In genomic region chr13:36086117-36086516, GRCh38 we compare ENCODE assay signal across 30 cellular contexts. TPM values are rescaled to one million over a fixed set of nuclear protein-coding genes. Genes with fewer than 3 reads are reported as not detected.
A peak's percentile ranks its signal among the peaks of the same experiment; 100 is the strongest.
DNase-seq lines count a peak whose midpoint lies in the region; ATAC-seq and TF ChIP-seq lines count a peak whose summit lies in the region.
"Had no signal": no experiment of that assay in that cellular context is flagged by ENCODE, and none has a peak within 500 bp of the region (broad histone marks: within the 10 kb centered on the region; RNA-seq: fewer than 3 reads in every experiment).

No MANE protein-coding gene starts in this region.

- H3K4me2 ChIP-seq in neural progenitor cell: no peak overlapping the region

- TF ChIP-seq CTCF in WTC11 (IDR thresholded peaks at IDR 0.05): no peak
- peak; percentile 20 for TF ChIP-seq CTCF in neural progenitor cell (IDR thresholded peaks at IDR 0.05)

- no peaks in the 10 kb centered on the region for H4K20me1 ChIP-seq in neural progenitor cell (ENCODE audit: low read depth)

- H3K4me1 Mint-ChIP-seq in WTC11: peaks cover 35% of the 10 kb centered on the region
- H3K4me1 Mint-ChIP-seq in neural progenitor cell: peaks cover 14% of the 10 kb centered on the region
- H3K4me1 Mint-ChIP-seq: activated CD4-positive, alpha-beta T cell treated with anti-CD3 and anti-CD28 coated beads, Interleukin-2, amount 10 ng/mL, durations not matched to agents 24 days and 14 days; activated naive CD4-positive, alpha-beta T cell treated with anti-CD3 and anti-CD28 coated beads, Interleukin-2, amount 10 ng/mL, durations not matched to agents 7 days and 5 days; CD4-positive, alpha-beta memory T cell had no signal

- H3K9ac ChIP-seq in neural progenitor cell: no peak overlapping the region
- H3K9ac ChIP-seq: GM23248 had no signal

- peak; percentile 32 for DNase-seq in DMS153 (lab: John Stamatoyannopoulos, UW)
- DNase-seq in DMS153 treated with DMSO at 0.1 percent for 48 hours (lab: John Stamatoyannopoulos, UW; ENCODE audit: unreplicated experiment): no peak
- peak; percentile 90 to 93 for DNase-seq in NCI-H1930 (lab: John Stamatoyannopoulos, UW)
- DNase-seq in WTC11 (ENCODE audit: low spot score): peak; percentile 42
- DNase-seq in neural progenitor cell (ENCODE audit: low spot score): peak; percentile 24
- no peak for DNase-seq in AG20443 (ENCODE audit: low spot score)
- no peak for DNase-seq in NCI-H1092 treated with DMSO at 0.1 percent for 48 hours (lab: John Stamatoyannopoulos, UW)
- no peak for DNase-seq in NCI-H526 treated with DMSO at 0.1 percent for 48 hours (lab: John Stamatoyannopoulos, UW)
- DNase-seq: activated CD4-positive, alpha-beta T cell treated with anti-CD3 and anti-CD28 coated beads, Interleukin-2, amount 10 ng/mL, durations not matched to agents 24 days and 14 days; activated naive CD4-positive, alpha-beta T cell treated with anti-CD3 and anti-CD28 coated beads, Interleukin-2, amount 10 ng/mL, durations not matched to agents 7 days and 5 days; activated T-cell treated with anti-CD3 and anti-CD28 coated beads, Interleukin-2, amount 50 U/mL, for 72 hours; amniotic stem cell; CD4-positive, alpha-beta memory T cell; cortex of kidney; gastrocnemius medialis; GF-D8; GM23248; hypothalamus; islet precursor cell; MG63; NCI-H1694; NCI-H2227 treated with DMSO at 0.1 percent for 48 hours; T-helper 2 cell had no signal

- H3K27ac Mint-ChIP-seq in WTC11 (peak overlapping the region; percentile 52; the same call in 1 of the 2 replicates), neural progenitor cell (no peak overlapping the region)
- H3K27ac Mint-ChIP-seq: activated CD4-positive, alpha-beta T cell treated with anti-CD3 and anti-CD28 coated beads, Interleukin-2, amount 10 ng/mL, durations not matched to agents 24 days and 14 days; activated naive CD4-positive, alpha-beta T cell treated with anti-CD3 and anti-CD28 coated beads, Interleukin-2, amount 10 ng/mL, durations not matched to agents 7 days and 5 days; activated T-cell treated with anti-CD3 and anti-CD28 coated beads, Interleukin-2, amount 50 U/mL, for 72 hours; CD4-positive, alpha-beta memory T cell; type B pancreatic cell had no signal

- H2AFZ ChIP-seq in neural progenitor cell (replicated peaks): no peak overlapping the region
- H2AFZ ChIP-seq: GM23248 had no signal

- H3K4me1 ChIP-seq in neural progenitor cell: peaks cover 5% of the 10 kb centered on the region

- H3K36me3 Mint-ChIP-seq in WTC11 (no peaks in the 10 kb centered on the region), neural progenitor cell (peaks cover 4% of the 10 kb centered on the region)
- H3K36me3 Mint-ChIP-seq: activated naive CD4-positive, alpha-beta T cell treated with anti-CD3 and anti-CD28 coated beads, Interleukin-2, amount 10 ng/mL, durations not matched to agents 7 days and 5 days; CD4-positive, alpha-beta memory T cell had no signal

- H3K9me3 Mint-ChIP-seq in WTC11: no peaks in the 10 kb centered on the region
- H3K9me3 Mint-ChIP-seq in neural progenitor cell: no peaks in the 10 kb centered on the region
- H3K9me3 Mint-ChIP-seq: activated naive CD4-positive, alpha-beta T cell treated with anti-CD3 and anti-CD28 coated beads, Interleukin-2, amount 10 ng/mL, durations not matched to agents 7 days and 5 days; type B pancreatic cell had no signal

- H3K27ac ChIP-seq in neural progenitor cell: no peak overlapping the region
- H3K27ac ChIP-seq: 22Rv1, cardiac muscle cell, gastrocnemius medialis, GM23248, neutrophil had no signal

- CTCF ChIA-PET in WTC11 (lab: Charles Lee): interaction anchor here (0.6 to 1.6 kb wide), 16 partner anchors 8 to 544 kb away, joined by 3 to 10 read pairs (median 4); no protein-coding TSS in a partner anchor

- no peaks in the 10 kb centered on the region for H3K36me3 ChIP-seq in neural progenitor cell
- H3K36me3 ChIP-seq: cardiac muscle cell, gastrocnemius medialis, MG63, neutrophil had no signal

- H3F3A ChIP-seq in neural progenitor cell (ENCODE audit: low read depth): no peaks in the 10 kb centered on the region

- H3K27me3 ChIP-seq in neural progenitor cell: no peaks in the 10 kb centered on the region
- H3K27me3 ChIP-seq: cardiac muscle cell, gastrocnemius medialis, MG63, neutrophil had no signal

- H3K79me2 ChIP-seq in neural progenitor cell (ENCODE audit: low read depth): no peaks in the 10 kb centered on the region

- POLR2A ChIA-PET in WTC11 (lab: Charles Lee): no interaction called here

- H3K27me3 Mint-ChIP-seq in WTC11 (ENCODE audit: low read depth) (no peaks in the 10 kb centered on the region), neural progenitor cell (ENCODE audit: insufficient read depth, low read depth) (no peaks in the 10 kb centered on the region)
- H3K27me3 Mint-ChIP-seq: activated CD4-positive, alpha-beta T cell treated with anti-CD3 and anti-CD28 coated beads, Interleukin-2, amount 10 ng/mL, durations not matched to agents 24 days and 14 days; activated naive CD4-positive, alpha-beta T cell treated with anti-CD3 and anti-CD28 coated beads, Interleukin-2, amount 10 ng/mL, durations not matched to agents 7 days and 5 days; CD4-positive, alpha-beta memory T cell had no signal

- H3K4me3 Mint-ChIP-seq in WTC11 (no peak overlapping the region), neural progenitor cell (no peak overlapping the region)
- H3K4me3 Mint-ChIP-seq: activated CD4-positive, alpha-beta T cell treated with anti-CD3 and anti-CD28 coated beads, Interleukin-2, amount 10 ng/mL, durations not matched to agents 24 days and 14 days; activated naive CD4-positive, alpha-beta T cell treated with anti-CD3 and anti-CD28 coated beads, Interleukin-2, amount 10 ng/mL, durations not matched to agents 7 days and 5 days; activated T-cell treated with anti-CD3 and anti-CD28 coated beads, Interleukin-2, amount 50 U/mL, for 72 hours; CD4-positive, alpha-beta memory T cell; type B pancreatic cell had no signal

- H3K9me3 ChIP-seq in neural progenitor cell (ENCODE audit: low read depth): no peaks in the 10 kb centered on the region
- H3K9me3 ChIP-seq: gastrocnemius medialis, MG63, neutrophil had no signal

- H3K4me3 ChIP-seq in neural progenitor cell: no peak overlapping the region
- H3K4me3 ChIP-seq: cardiac muscle cell, gastrocnemius medialis, GM23248, lung, MG63 had no signal

- peak; percentile 96 for ATAC-seq in WTC11
- ATAC-seq: activated T-cell treated with anti-CD3 and anti-CD28 coated beads, Interleukin-2, amount 50 U/mL, for 72 hours; gastrocnemius medialis; Panc1 had no signal

TF ChIP-seq in WTC11, 78 proteins besides CTCF, POLR2A, EP300 and RAD21 (continues in another document):
- TF ChIP-seq GTF2I (CRISPR knock-in tag; conservative IDR thresholded peaks at IDR 0.05) (no peak), AFF4 (CRISPR knock-in tag; IDR thresholded peaks at IDR 0.05; ENCODE audit: borderline replicate concordance) (no peak), SMAD3 (CRISPR knock-in tag; IDR thresholded peaks at IDR 0.05; ENCODE audit: borderline replicate concordance) (no peak), USF2 (CRISPR knock-in tag; IDR thresholded peaks at IDR 0.05) (no peak), ZNF416 (CRISPR knock-in tag; IDR thresholded peaks at IDR 0.05) (no peak)

RNA-seq across cellular contexts. Expression of gene DCLK1, which starts 45.1 kb away (rescaled TPM):
- total RNA-seq in WTC11 (2021) (15.4 to 18.5 TPM (median 15.5 TPM) in 3 replicates), neural progenitor cell (ENCODE audit: low replicate concordance) (5.3 and 6.4 TPM in 2 replicates)
- total RNA-seq: activated CD4-positive, alpha-beta T cell treated with anti-CD3 and anti-CD28 coated beads, Interleukin-2, amount 10 ng/mL, durations not matched to agents 24 days and 14 days; activated T-cell treated with anti-CD3 and anti-CD28 coated beads, Interleukin-2, amount 50 U/mL, for 72 hours; CD4-positive, alpha-beta memory T cell; HT-29 had no signal

Comparison
In these comparisons a context has a peak if more than half of its experiments do, and no peak if none do; other contexts are left out.
1. DNase-seq: peak in DMS153 (single experiment), NCI-H1930 (2 of 2), WTC11 (single experiment) and neural progenitor cell (single experiment); none in DMS153 treated with DMSO at 0.1 percent for 48 hours (single experiment), AG20443 (single experiment), NCI-H1092 treated with DMSO at 0.1 percent for 48 hours (single experiment) and NCI-H526 treated with DMSO at 0.1 percent for 48 hours (single experiment).